8 cellular contexts compared by ENCODE assay signal in the genomic region with DNA sequence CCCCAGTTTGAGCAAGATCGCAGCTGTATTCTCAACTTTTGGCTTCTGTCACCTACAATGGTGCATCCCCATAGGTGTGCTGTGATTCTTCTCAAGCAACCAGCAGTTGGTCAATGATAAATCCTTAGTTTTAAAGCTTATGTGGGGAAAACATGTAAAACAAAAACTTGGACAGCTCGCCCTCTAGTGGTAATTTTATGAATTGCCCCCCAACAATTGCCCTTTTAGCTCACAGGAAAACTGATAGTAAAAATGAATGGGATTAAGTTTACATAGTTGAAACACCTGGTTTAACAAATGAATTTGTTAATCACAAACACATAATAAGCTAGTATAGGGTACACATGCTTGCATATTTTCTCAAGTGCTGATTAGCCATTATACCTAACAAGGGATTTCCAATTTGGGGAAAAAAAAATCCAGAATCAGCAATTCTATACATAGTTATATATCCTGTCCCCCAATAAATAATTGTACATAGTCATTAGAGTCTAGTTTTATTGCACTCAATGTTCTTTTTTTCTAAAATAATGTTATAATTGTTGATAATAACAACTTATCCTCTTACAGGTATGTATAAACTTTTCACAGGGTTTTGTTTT. TPM values are rescaled to one million over a fixed set of nuclear protein-coding genes. Genes with fewer than 3 reads are reported as not detected.
DNase-seq lines count a peak whose midpoint lies in the region; ATAC-seq and TF ChIP-seq lines count a peak whose summit lies in the region.

No MANE protein-coding gene starts in this region.

- no peaks in the 10 kb centered on the region for H3K36me3 ChIP-seq in heart right ventricle

- H3K4me1 ChIP-seq in heart right ventricle, result no peaks in the 10 kb centered on the region

- peak; percentile 29 to 90 (median 60) for TF ChIP-seq CTCF in heart right ventricle (IDR thresholded peaks at IDR 0.05)
- TF ChIP-seq CTCF in LNCAP (IDR thresholded peaks at IDR 0.05), result peak; percentile 60
- TF ChIP-seq CTCF in cardiac fibroblast (IDR thresholded peaks at IDR 0.05; ENCODE audit: low read depth, low read length), result peak; percentile 60
- peak; percentile 97 for TF ChIP-seq CTCF in mesothelial cell of epicardium (IDR thresholded peaks at IDR 0.05; ENCODE audit: unreplicated experiment)

- no peak overlapping the region for H3K27ac Mint-ChIP-seq in mesothelial cell of epicardium

- peak in 1 of 2 donors; percentile 3 for DNase-seq in heart right ventricle
- no peak for DNase-seq in Right ventricle myocardium inferior (ENCODE audit: missing footprints)
- peak; percentile 40 to 47 for DNase-seq in cardiac fibroblast (ENCODE audit: low read depth in 2 of 2)
- DNase-seq in mesothelial cell of epicardium (ENCODE audit: low spot score in 2 of 2, unreplicated experiment in 2 of 2), result no peak
- no peak for DNase-seq in NCI-H1048 (lab: John Stamatoyannopoulos, UW)
- no peak for DNase-seq in NCI-H1436 (lab: John Stamatoyannopoulos, UW)

- no peak for ATAC-seq in heart right ventricle
- ATAC-seq in Right ventricle myocardium inferior, result no peak
- no peak for ATAC-seq in HG03045 (IDR thresholded peaks at IDR 0.05; ENCODE audit: unreplicated experiment)

- H3K9me3 Mint-ChIP-seq in mesothelial cell of epicardium, result peaks cover 17% of the 10 kb centered on the region

- WGBS in heart right ventricle, 2 donors, result 3 to 5% methylated on average over 2 of the region's 2 CpGs

- H3K27ac ChIP-seq in heart right ventricle, result no peak overlapping the region

- H3K4me3 ChIP-seq in heart right ventricle (no peak overlapping the region), cardiac fibroblast (replicated peaks in 1 of 2; ENCODE audit: low read depth in 2 of 2, low read length in 2 of 2) (no peak overlapping the region)

- H3K27me3 Mint-ChIP-seq in mesothelial cell of epicardium (ENCODE audit: low read depth), result no peaks in the 10 kb centered on the region

- no peaks in the 10 kb centered on the region for H3K9me3 ChIP-seq in heart right ventricle

- no peaks in the 10 kb centered on the region for H3K36me3 Mint-ChIP-seq in mesothelial cell of epicardium

- intact Hi-C loops in heart right ventricle (cut with DNase I), result loop anchor here in 1 of 10 donors (10.0 kb wide), 1 partner anchor 514 kb away; no protein-coding TSS in a partner anchor
- intact Hi-C loops in Right ventricle myocardium inferior (cut with DNase I), result no loop called here

- no peaks in the 10 kb centered on the region for H3K4me1 Mint-ChIP-seq in mesothelial cell of epicardium

- peaks cover 0 to 22% (median 0%) of the 10 kb centered on the region in 7 donors for H3K27me3 ChIP-seq in heart right ventricle

- H3K4me3 Mint-ChIP-seq in mesothelial cell of epicardium, result no peak overlapping the region

RNA-seq across cellular contexts. Expression of gene TEX13A, which starts 30.1 kb away (rescaled TPM):
- total RNA-seq in heart right ventricle, result not detected
- polyA plus RNA-seq in heart right ventricle, result not detected
- not detected for total RNA-seq in Right ventricle myocardium inferior
- total RNA-seq in mesothelial cell of epicardium, result not detected in 3 replicates

Comparison
In these comparisons a context has a peak if more than half of its experiments do, and no peak if none do; other contexts are left out.
1. DNase-seq: peak in cardiac fibroblast (2 of 2); none in Right ventricle myocardium inferior (single experiment), mesothelial cell of epicardium (0 of 2), NCI-H1048 (single experiment) and NCI-H1436 (single experiment).
2. Peak in every context shown above with its lines, with median percentiles within 50 percentile points of each other: CTCF ChIP-seq.